Comparison of ENCODE assay signal across 12 cellular contexts in the genomic region with DNA sequence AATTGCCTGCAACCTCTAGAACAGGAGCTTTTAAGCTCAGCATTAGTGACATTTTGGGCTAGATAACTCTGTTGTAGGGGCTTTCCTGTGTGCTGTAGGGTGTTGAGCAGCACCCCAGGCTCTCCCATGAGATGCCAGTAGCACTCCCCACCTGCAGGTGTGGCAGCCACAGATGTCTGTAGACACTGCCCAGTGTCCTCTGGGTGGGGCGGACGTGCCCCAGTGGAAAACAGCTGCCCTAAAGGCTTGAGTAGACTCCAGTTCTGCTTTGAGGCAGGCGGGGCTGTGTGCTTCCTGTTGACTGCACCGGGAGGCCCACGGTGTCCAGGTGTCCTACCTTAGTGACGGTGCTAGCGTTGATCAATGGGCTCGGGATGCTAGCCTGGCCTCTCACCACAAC. TPM values are rescaled to one million over a fixed set of nuclear protein-coding genes. Genes with fewer than 3 reads are reported as not detected.
DNase-seq lines count a peak whose midpoint lies in the region; ATAC-seq and TF ChIP-seq lines count a peak whose summit lies in the region.
"Had no signal": no experiment of that assay in that cellular context is flagged by ENCODE, and none has a peak within 500 bp of the region (broad histone marks: within the 10 kb centered on the region; RNA-seq: fewer than 3 reads in every experiment).

No MANE protein-coding gene starts in this region.

- H3K27me3 ChIP-seq in thymus (ENCODE audit: control insufficient read depth, insufficient read depth): no peaks in the 10 kb centered on the region
- H3K27me3 ChIP-seq in WERI-Rb-1 (ENCODE audit: insufficient read depth, low read depth, severe bottlenecking): no peaks in the 10 kb centered on the region

- H3K4me3 Mint-ChIP-seq in activated T-helper 2 cell treated with anti-CD3 and anti-CD28 coated beads, Interferon-gamma antibody, Interleukin-2, Interleukin-4, amounts not matched to agents 10 μg/mL and 5 μg/mL and 100 μg/mL, durations not matched to agents 14 hours and 24 hours and 36 hours (ENCODE audit: low read depth): no peak overlapping the region
- peak overlapping the region; percentile 58 for H3K4me3 Mint-ChIP-seq in memory B cell
- H3K4me3 Mint-ChIP-seq: nephron progenitor cell had no signal

- H3K36me3 ChIP-seq in thymus (ENCODE audit: control insufficient read depth, insufficient read depth) (peaks cover 74% of the 10 kb centered on the region), WERI-Rb-1 (peaks cover 75% of the 10 kb centered on the region)

- peak; percentile 53 for DNase-seq in activated CD8-positive, alpha-beta memory T cell treated with anti-CD3 and anti-CD28 coated beads for 24 hours
- no peak for DNase-seq in activated CD8-positive, alpha-beta memory T cell treated with anti-CD3 and anti-CD28 coated beads, Interleukin-2, amount 50 U/mL, for 4 hours
- peak; percentile 8 for DNase-seq in activated T-helper 2 cell treated with anti-CD3 and anti-CD28 coated beads, Interferon-gamma antibody, Interleukin-2, Interleukin-4, amounts not matched to agents 10 μg/mL and 5 μg/mL and 100 μg/mL, durations not matched to agents 14 hours and 24 hours and 36 hours (ENCODE audit: low spot score)
- DNase-seq in memory B cell (ENCODE audit: low spot score in 2 of 2) (peak; percentile 35 to 43), WERI-Rb-1 (no peak), medulla oblongata (ENCODE audit: extremely low spot score) (no peak), SIG-M5 (lab: John Stamatoyannopoulos, UW) (no peak)
- DNase-seq: ACHN; EL; nephron progenitor cell; stimulated activated CD4-positive, alpha-beta T cell treated with anti-CD3 and anti-CD28 coated beads, Interleukin-12 subunit alpha, Interleukin-12 subunit beta, amount 100 ng/mL, for 4 hours had no signal

- peak overlapping the region; percentile 61 for H3K27ac ChIP-seq in thymus (ENCODE audit: low read depth)
- no peak overlapping the region for H3K27ac ChIP-seq in WERI-Rb-1

- 78% methylated on average over 8 of the region's 8 CpGs for WGBS in thymus

- H3K4me1 Mint-ChIP-seq in activated T-helper 2 cell treated with anti-CD3 and anti-CD28 coated beads, Interferon-gamma antibody, Interleukin-2, Interleukin-4, amounts not matched to agents 10 μg/mL and 5 μg/mL and 100 μg/mL, durations not matched to agents 14 hours and 24 hours and 36 hours (ENCODE audit: low read depth): peaks cover 39% of the 10 kb centered on the region
- H3K4me1 Mint-ChIP-seq in memory B cell: peaks cover 30% of the 10 kb centered on the region
- H3K4me1 Mint-ChIP-seq: nephron progenitor cell had no signal

- H3K9me3 ChIP-seq in thymus (ENCODE audit: control insufficient read depth) (no peaks in the 10 kb centered on the region), WERI-Rb-1 (ENCODE audit: severe bottlenecking) (no peaks in the 10 kb centered on the region)

- no peaks in the 10 kb centered on the region for H3K27me3 Mint-ChIP-seq in activated T-helper 2 cell treated with anti-CD3 and anti-CD28 coated beads, Interferon-gamma antibody, Interleukin-2, Interleukin-4, amounts not matched to agents 10 μg/mL and 5 μg/mL and 100 μg/mL, durations not matched to agents 14 hours and 24 hours and 36 hours (ENCODE audit: low read depth)
- no peaks in the 10 kb centered on the region for H3K27me3 Mint-ChIP-seq in memory B cell

- peaks cover 5% of the 10 kb centered on the region for H3K4me1 ChIP-seq in thymus (ENCODE audit: control insufficient read depth, insufficient read depth, low read length)

- H3K36me3 Mint-ChIP-seq in activated T-helper 2 cell treated with anti-CD3 and anti-CD28 coated beads, Interferon-gamma antibody, Interleukin-2, Interleukin-4, amounts not matched to agents 10 μg/mL and 5 μg/mL and 100 μg/mL, durations not matched to agents 14 hours and 24 hours and 36 hours (ENCODE audit: low read depth): peaks cover 73% of the 10 kb centered on the region
- H3K36me3 Mint-ChIP-seq in memory B cell: peaks cover 28% of the 10 kb centered on the region

- H3K9me3 Mint-ChIP-seq in activated T-helper 2 cell treated with anti-CD3 and anti-CD28 coated beads, Interferon-gamma antibody, Interleukin-2, Interleukin-4, amounts not matched to agents 10 μg/mL and 5 μg/mL and 100 μg/mL, durations not matched to agents 14 hours and 24 hours and 36 hours: no peaks in the 10 kb centered on the region
- H3K9me3 Mint-ChIP-seq in memory B cell: no peaks in the 10 kb centered on the region
- H3K9me3 Mint-ChIP-seq: nephron progenitor cell had no signal

- H3K4me3 ChIP-seq in thymus (ENCODE audit: low read length) (no peak overlapping the region), WERI-Rb-1 (ENCODE audit: low read depth, low read length) (no peak overlapping the region)

- intact Hi-C loops in activated T-helper 2 cell treated with anti-CD3 and anti-CD28 coated beads, Interferon-gamma antibody, Interleukin-2, Interleukin-4, amounts not matched to agents 10 μg/mL and 5 μg/mL and 100 μg/mL, durations not matched to agents 14 hours and 24 hours and 36 hours (cut with micrococcal nuclease): no loop called here

- no peak for TF ChIP-seq CTCF in WERI-Rb-1 (IDR thresholded peaks at IDR 0.05; ENCODE audit: low read depth, low read length)

- peak; percentile 78 for ATAC-seq in memory B cell (ENCODE audit: low read depth)

- H3K27ac Mint-ChIP-seq in activated T-helper 2 cell treated with anti-CD3 and anti-CD28 coated beads, Interferon-gamma antibody, Interleukin-2, Interleukin-4, amounts not matched to agents 10 μg/mL and 5 μg/mL and 100 μg/mL, durations not matched to agents 14 hours and 24 hours and 36 hours: peak overlapping the region; percentile 44
- peak overlapping the region; percentile 91 for H3K27ac Mint-ChIP-seq in memory B cell
- H3K27ac Mint-ChIP-seq: nephron progenitor cell had no signal

RNA-seq across cellular contexts. Expression of gene PWP2, which starts 16.9 kb away (rescaled TPM):
- total RNA-seq in activated T-helper 2 cell treated with anti-CD3 and anti-CD28 coated beads, Interferon-gamma antibody, Interleukin-2, Interleukin-4, amounts not matched to agents 10 μg/mL and 5 μg/mL and 100 μg/mL, durations not matched to agents 14 hours and 24 hours and 36 hours: 11.0 and 13.7 TPM in 2 replicates
- polyA plus RNA-seq in thymus: 12.7 TPM

RNA-seq across cellular contexts. Expression of gene GATD3, which starts 43.2 kb away (rescaled TPM):
- 8.8 and 11.4 TPM in 2 replicates for total RNA-seq in activated T-helper 2 cell treated with anti-CD3 and anti-CD28 coated beads, Interferon-gamma antibody, Interleukin-2, Interleukin-4, amounts not matched to agents 10 μg/mL and 5 μg/mL and 100 μg/mL, durations not matched to agents 14 hours and 24 hours and 36 hours
- polyA plus RNA-seq in thymus: 47.4 TPM

Comparison
In these comparisons a context has a peak if more than half of its experiments do, and no peak if none do; other contexts are left out.
1. DNase-seq: peak in activated CD8-positive, alpha-beta memory T cell treated with anti-CD3 and anti-CD28 coated beads for 24 hours (single experiment), activated T-helper 2 cell treated with anti-CD3 and anti-CD28 coated beads, Interferon-gamma antibody, Interleukin-2, Interleukin-4, amounts not matched to agents 10 μg/mL and 5 μg/mL and 100 μg/mL, durations not matched to agents 14 hours and 24 hours and 36 hours (single experiment) and memory B cell (2 of 2); none in activated CD8-positive, alpha-beta memory T cell treated with anti-CD3 and anti-CD28 coated beads, Interleukin-2, amount 50 U/mL, for 4 hours (single experiment), WERI-Rb-1 (single experiment), medulla oblongata (single experiment) and SIG-M5 (single experiment).